ENCODE assay signal across 8 cellular contexts in the genomic region with DNA sequence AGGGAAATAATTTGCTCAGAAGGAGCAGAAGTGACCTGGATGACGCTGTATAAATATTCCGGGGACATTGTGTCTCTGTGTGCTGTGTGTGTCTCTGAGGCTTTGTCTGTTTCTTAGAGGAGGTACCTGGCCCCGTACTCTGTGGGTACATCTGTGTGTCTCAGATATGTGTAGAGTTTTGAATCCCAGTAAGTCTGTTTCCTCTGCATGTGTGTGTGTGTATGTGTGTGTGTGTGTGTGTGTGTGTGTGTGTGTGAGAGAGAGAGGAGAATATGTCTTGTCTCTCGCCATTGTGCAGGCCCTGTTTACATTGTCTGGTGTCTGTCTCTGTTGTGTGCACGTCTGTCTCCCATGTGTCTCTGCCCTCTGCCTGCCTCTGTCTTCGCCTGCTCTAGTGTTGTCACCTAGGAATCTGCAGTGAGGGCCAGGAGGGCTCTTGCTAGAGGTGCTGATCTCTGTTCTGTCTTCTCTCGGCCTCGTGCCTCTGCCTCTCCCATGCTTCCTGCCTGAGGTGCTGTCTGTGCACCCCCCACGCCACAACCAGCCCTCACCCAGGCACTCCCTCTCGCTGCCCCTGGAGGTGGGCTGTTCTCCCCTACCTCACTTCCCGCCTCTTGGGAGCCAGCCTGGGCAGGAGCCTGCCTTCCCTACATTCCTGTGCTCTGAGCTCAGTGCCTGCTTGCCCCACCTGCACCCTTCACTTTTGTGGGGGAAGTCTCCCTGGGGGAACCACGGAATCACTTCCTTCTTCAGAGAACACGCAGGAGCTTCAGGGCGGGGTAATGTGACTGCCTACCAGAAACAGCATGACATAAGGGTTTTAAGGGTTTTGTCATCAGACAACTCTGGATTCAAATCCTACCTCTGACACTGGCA. TPM values are rescaled to one million over a fixed set of nuclear protein-coding genes. Genes with fewer than 3 reads are reported as not detected.
DNase-seq lines count a peak whose midpoint lies in the region; ATAC-seq and TF ChIP-seq lines count a peak whose summit lies in the region.

No MANE protein-coding gene starts in this region.

- H3K27me3 ChIP-seq in lung (ENCODE audit: control insufficient read depth, insufficient read depth) (no peaks in the 10 kb centered on the region), subcutaneous abdominal adipose tissue (ENCODE audit: control insufficient read depth in 5 of 5, insufficient read depth in 4 of 5, low read length in 5 of 5) (no peaks in the 10 kb centered on the region)

- TF ChIP-seq CTCF in lung (IDR thresholded peaks at IDR 0.05; ENCODE audit: control extremely low read depth, extremely low read depth), result no peak

- H3K9me3 ChIP-seq in lung (ENCODE audit: control insufficient read depth in 2 of 2, insufficient read depth in 1 of 2, low read length in 1 of 2) (no peaks in the 10 kb centered on the region), subcutaneous abdominal adipose tissue (ENCODE audit: control insufficient read depth in 5 of 5, low read length in 5 of 5) (no peaks in the 10 kb centered on the region)

- WGBS in lung, 2 donors, result 16 to 17% methylated on average over 14 of the region's 14 CpGs

- H3K4me3 ChIP-seq in lung (no peak overlapping the region), subcutaneous abdominal adipose tissue (ENCODE audit: low read depth in 1 of 5, low read length in 5 of 5) (peak overlapping the region; percentile 58 to 79 (median 60))

- H3K4me1 ChIP-seq in lung (ENCODE audit: control insufficient read depth in 2 of 2, insufficient read depth in 2 of 2, low read length in 2 of 2) (peaks cover 21 to 36% of the 10 kb centered on the region in 2 donors), subcutaneous abdominal adipose tissue (ENCODE audit: control insufficient read depth in 5 of 5, insufficient read depth in 5 of 5, low read length in 5 of 5) (peaks cover 19 to 95% (median 93%) of the 10 kb centered on the region in 5 donors)

- H3K36me3 ChIP-seq in lung (ENCODE audit: control insufficient read depth in 2 of 2, insufficient read depth in 2 of 2, low read length in 2 of 2) (no peaks in the 10 kb centered on the region), subcutaneous abdominal adipose tissue (ENCODE audit: control insufficient read depth in 5 of 5, insufficient read depth in 5 of 5, low read length in 5 of 5) (peaks cover 0 to 12% (median 9%) of the 10 kb centered on the region in 5 donors)

- peak overlapping the region; percentile 64 to 87 (median 78) for H3K9ac ChIP-seq in subcutaneous abdominal adipose tissue (ENCODE audit: low read length in 5 of 5)

- H3K27ac ChIP-seq in lung (ENCODE audit: low read depth in 1 of 2, low read length in 1 of 2) (peak overlapping the region; percentile 94 to 95), subcutaneous abdominal adipose tissue (ENCODE audit: low read depth, low read length) (peak overlapping the region; percentile 88)

- DNase-seq in AML-193 (lab: John Stamatoyannopoulos, UW) (peak; percentile 54 to 65), T-helper 9 cell (peak; percentile 37), lung (ENCODE audit: low spot score) (peak; percentile 75), AG20443 (ENCODE audit: low spot score) (no peak)
- peak; percentile 64 for DNase-seq in central memory CD4-positive, alpha-beta T cell

- ATAC-seq in HG02798 (IDR thresholded peaks at IDR 0.05; ENCODE audit: poor library complexity, unreplicated experiment) (peak; percentile 38), lung (ENCODE audit: insufficient read depth, low FRiP score) (peak; percentile 64), GM21576 (IDR thresholded peaks at IDR 0.05; ENCODE audit: unreplicated experiment) (no peak)

RNA-seq across cellular contexts. Expression of gene MAP7D1, which starts 5.9 kb away (rescaled TPM):
- total RNA-seq in lung, result 100 to 1,000 TPM in 1 of 2 donors, 10 to 100 TPM in 1; 47.3 to 140 TPM
- polyA plus RNA-seq in lung, result 100 to 1,000 TPM in 1 of 2 donors, 10 to 100 TPM in 1; 53.9 to 103 TPM

RNA-seq across cellular contexts. Expression of gene TRAPPC3, which starts 12.6 kb away (rescaled TPM):
- total RNA-seq in lung, result 10 to 100 TPM; 37.3 to 61.8 TPM
- 10 to 100 TPM; 60.8 to 83.9 TPM for polyA plus RNA-seq in lung

RNA-seq across cellular contexts. Expression of gene COL8A2, which starts 36.9 kb away (rescaled TPM):
- 1 to 10 TPM; 2.0 to 6.0 TPM for total RNA-seq in lung
- 1 to 10 TPM; 2.8 to 3.8 TPM for polyA plus RNA-seq in lung
